In the genomic region with DNA sequence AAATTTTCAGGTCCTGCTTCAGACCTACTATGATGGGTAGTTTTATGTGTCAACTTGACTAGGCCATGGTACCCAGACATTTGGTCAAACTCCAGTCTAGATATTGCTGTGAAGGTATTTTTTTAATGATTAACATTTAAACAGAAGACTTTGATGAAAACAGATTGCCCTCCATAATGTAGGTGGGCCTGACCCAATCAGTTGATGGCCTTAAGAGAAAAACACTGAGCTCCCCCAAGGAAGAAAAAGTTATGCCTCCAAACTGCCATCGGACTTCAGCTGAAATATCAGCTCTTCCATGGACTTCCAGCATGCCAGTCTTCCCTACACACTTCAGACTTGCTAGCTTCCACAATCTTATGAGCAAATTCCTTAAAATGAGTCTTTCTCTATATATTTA, we compare ENCODE assay signal across 28 cellular contexts.
"Had no signal": no experiment of that assay in that cellular context is flagged by ENCODE, and none has a peak within 500 bp of the region (broad histone marks: within the 10 kb centered on the region; RNA-seq: fewer than 3 reads in every experiment).

No MANE protein-coding gene starts in this region.

- H3K27ac Mint-ChIP-seq: stimulated activated effector memory CD8-positive, alpha-beta T cell treated with anti-CD3 and anti-CD28 coated beads, Interleukin-12 subunit alpha, Interleukin-12 subunit beta, amount 100 ng/mL, for 72 hours; stimulated activated memory B cell treated with anti-CD40 and anti-IgM and Interleukin-4, amounts not matched to agents 10 μg/mL and 1 μg/mL and 100 μg/mL, for 72 hours; stimulated activated naive B cell treated with anti-CD40 and anti-IgM and Interleukin-4, amounts not matched to agents 10 μg/mL and 1 μg/mL and 100 μg/mL, for 72 hours; stimulated activated naive CD8-positive, alpha-beta T cell treated with anti-CD3 and anti-CD28 coated beads, Interleukin-15, amount 100 ng/mL, for 72 hours; stimulated activated naive CD8-positive, alpha-beta T cell treated with anti-CD3 and anti-CD28 coated beads, Interleukin-15, Interleukin-2, amounts not matched to agents 100 ng/mL and 50 ng/mL, for 24 hours; type B pancreatic cell had no signal

- DNase-seq: stimulated activated CD4-positive, alpha-beta T cell treated with anti-CD3 and anti-CD28 coated beads, Interleukin-2, amount 100 ng/mL, for 48 hours; stimulated activated CD4-positive, alpha-beta T cell treated with anti-CD3 and anti-CD28 coated beads, Interleukin-4, amount 100 ng/mL, for 1 hour; stimulated activated CD4-positive, alpha-beta T cell treated with anti-CD3 and anti-CD28 coated beads, Interleukin-4, amount 100 ng/mL, for 24 hours; stimulated activated CD4-positive, alpha-beta T cell treated with anti-CD3 and anti-CD28 coated beads, Interleukin-4, amount 100 ng/mL, for 4 hours; stimulated activated CD8-positive, alpha-beta memory T cell treated with anti-CD3 and anti-CD28 coated beads, Interleukin-4, amount 100 ng/mL, for 48 hours; stimulated activated naive B cell treated with anti-CD40 and anti-IgM and Interleukin-4, amounts not matched to agents 10 μg/mL and 1 μg/mL and 100 μg/mL, for 72 hours; stimulated activated naive CD4-positive, alpha-beta T cell; stimulated activated naive CD4-positive, alpha-beta T cell treated with Interleukin-2 at 50 U/mL for 16 hours; stimulated activated naive CD8-positive, alpha-beta T cell treated with anti-CD3 and anti-CD28 coated beads, Interleukin-15, amount 100 ng/mL, for 72 hours; stimulated activated naive CD8-positive, alpha-beta T cell treated with anti-CD3 and anti-CD28 coated beads, Interleukin-15, Interleukin-2, amounts not matched to agents 100 U/mL and 50 U/mL, for 24 hours; stomach; substantia nigra; testis; thyroid gland; tibial artery; transverse colon; trophoblast cell; upper lobe of left lung; upper lobe of right lung; uterus had no signal

- H3K4me1 Mint-ChIP-seq: stimulated activated effector memory CD8-positive, alpha-beta T cell treated with anti-CD3 and anti-CD28 coated beads, Interleukin-12 subunit alpha, Interleukin-12 subunit beta, amount 100 ng/mL, for 72 hours; stimulated activated memory B cell treated with anti-CD40 and anti-IgM and Interleukin-4, amounts not matched to agents 10 μg/mL and 1 μg/mL and 100 μg/mL, for 72 hours; stimulated activated naive B cell treated with anti-CD40 and anti-IgM and Interleukin-4, amounts not matched to agents 10 μg/mL and 1 μg/mL and 100 μg/mL, for 72 hours; stimulated activated naive CD8-positive, alpha-beta T cell treated with anti-CD3 and anti-CD28 coated beads, Interleukin-15, amount 100 ng/mL, for 72 hours had no signal

- H3K4me3 ChIP-seq: stomach, suprapubic skin, testis, thoracic aorta, thyroid gland, tibial artery, tibial nerve, transverse colon, upper lobe of left lung, upper lobe of right lung, uterus, vagina had no signal

- H3K27me3 Mint-ChIP-seq: stimulated activated memory B cell treated with anti-CD40 and anti-IgM and Interleukin-4, amounts not matched to agents 10 μg/mL and 1 μg/mL and 100 μg/mL, for 72 hours; stimulated activated naive B cell treated with anti-CD40 and anti-IgM and Interleukin-4, amounts not matched to agents 10 μg/mL and 1 μg/mL and 100 μg/mL, for 72 hours; stimulated activated naive CD8-positive, alpha-beta T cell treated with anti-CD3 and anti-CD28 coated beads, Interleukin-15, amount 100 ng/mL, for 72 hours; stimulated activated naive CD8-positive, alpha-beta T cell treated with anti-CD3 and anti-CD28 coated beads, Interleukin-15, Interleukin-2, amounts not matched to agents 100 ng/mL and 50 ng/mL, for 24 hours had no signal

- H3K36me3 ChIP-seq: stomach, suprapubic skin, thoracic aorta, thyroid gland, tibial artery, tibial nerve, transverse colon, upper lobe of left lung, upper lobe of right lung, uterus, vagina had no signal

- H3K9me3 Mint-ChIP-seq: stimulated activated memory B cell treated with anti-CD40 and anti-IgM and Interleukin-4, amounts not matched to agents 10 μg/mL and 1 μg/mL and 100 μg/mL, for 72 hours; type B pancreatic cell had no signal

- H3K9me3 ChIP-seq: stomach, suprapubic skin, testis, thoracic aorta, thyroid gland, tibial artery, tibial nerve, transverse colon, upper lobe of left lung, upper lobe of right lung, uterus, vagina had no signal

- H3K4me3 Mint-ChIP-seq: stimulated activated effector memory CD8-positive, alpha-beta T cell treated with anti-CD3 and anti-CD28 coated beads, Interleukin-12 subunit alpha, Interleukin-12 subunit beta, amount 100 ng/mL, for 72 hours; stimulated activated memory B cell treated with anti-CD40 and anti-IgM and Interleukin-4, amounts not matched to agents 10 μg/mL and 1 μg/mL and 100 μg/mL, for 72 hours; stimulated activated naive B cell treated with anti-CD40 and anti-IgM and Interleukin-4, amounts not matched to agents 10 μg/mL and 1 μg/mL and 100 μg/mL, for 72 hours; stimulated activated naive CD8-positive, alpha-beta T cell treated with anti-CD3 and anti-CD28 coated beads, Interleukin-15, amount 100 ng/mL, for 72 hours; stimulated activated naive CD8-positive, alpha-beta T cell treated with anti-CD3 and anti-CD28 coated beads, Interleukin-15, Interleukin-2, amounts not matched to agents 100 ng/mL and 50 ng/mL, for 24 hours; type B pancreatic cell had no signal

- H3K4me1 ChIP-seq: stomach, suprapubic skin, testis, thyroid gland, tibial artery, tibial nerve, transverse colon, upper lobe of left lung, upper lobe of right lung, uterus, vagina had no signal

- H3K27ac ChIP-seq: stomach, suprapubic skin, testis, thoracic aorta, thyroid gland, tibial artery, tibial nerve, transverse colon, upper lobe of left lung, upper lobe of right lung, uterus, vagina had no signal

- H3K36me3 Mint-ChIP-seq: stimulated activated effector memory CD8-positive, alpha-beta T cell treated with anti-CD3 and anti-CD28 coated beads, Interleukin-12 subunit alpha, Interleukin-12 subunit beta, amount 100 ng/mL, for 72 hours; stimulated activated memory B cell treated with anti-CD40 and anti-IgM and Interleukin-4, amounts not matched to agents 10 μg/mL and 1 μg/mL and 100 μg/mL, for 72 hours; stimulated activated naive B cell treated with anti-CD40 and anti-IgM and Interleukin-4, amounts not matched to agents 10 μg/mL and 1 μg/mL and 100 μg/mL, for 72 hours; type B pancreatic cell had no signal
